ENCODE assay signal across 16 cellular contexts in the genomic region with DNA sequence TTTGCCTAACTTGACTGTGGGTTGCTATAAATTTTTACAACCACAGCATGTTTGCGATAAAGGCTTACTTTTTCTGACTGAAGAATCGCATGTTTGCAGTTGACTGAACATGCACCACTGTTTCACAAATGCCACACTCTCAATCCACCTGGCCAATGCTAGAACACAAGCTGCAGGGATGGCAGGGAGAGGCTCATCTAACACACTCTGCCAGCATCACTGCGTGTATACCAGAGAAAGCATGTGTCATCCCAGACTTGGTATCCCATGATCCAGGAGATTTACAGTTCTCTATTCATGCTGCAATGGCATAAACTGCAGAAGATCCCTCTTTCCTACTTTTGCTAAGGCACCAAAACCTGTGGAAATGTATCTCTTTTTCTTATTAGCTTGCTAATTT.
A peak's percentile ranks its signal among the peaks of the same experiment; 100 is the strongest.
DNase-seq lines count a peak whose midpoint lies in the region; ATAC-seq and TF ChIP-seq lines count a peak whose summit lies in the region.
"Had no signal": no experiment of that assay in that cellular context is flagged by ENCODE, and none has a peak within 500 bp of the region (broad histone marks: within the 10 kb centered on the region; RNA-seq: fewer than 3 reads in every experiment).

No MANE protein-coding gene starts in this region.

- no peaks in the 10 kb centered on the region for H3K9me3 ChIP-seq in CD4-positive, alpha-beta T cell (ENCODE audit: control insufficient read depth, low read length)
- H3K9me3 ChIP-seq in CD8-positive, alpha-beta memory T cell (ENCODE audit: low read length), result no peaks in the 10 kb centered on the region
- H3K9me3 ChIP-seq in naive thymus-derived CD4-positive, alpha-beta T cell (ENCODE audit: control insufficient read depth in 2 of 3, low read length in 3 of 3), result no peaks in the 10 kb centered on the region
- H3K9me3 ChIP-seq: Caco-2 had no signal

- H3K4me1 ChIP-seq in CD8-positive, alpha-beta memory T cell (ENCODE audit: insufficient read depth, low read length), result peaks cover 3% of the 10 kb centered on the region
- H3K4me1 ChIP-seq in naive thymus-derived CD4-positive, alpha-beta T cell (ENCODE audit: control insufficient read depth in 2 of 2, insufficient read depth in 2 of 2, low read length in 2 of 2), result peaks cover 0 to 4% of the 10 kb centered on the region in 2 donors
- H3K4me1 ChIP-seq: Caco-2 had no signal

- POLR2A ChIA-PET in CD4-positive, alpha-beta T cell (lab: Charles Lee), result interaction anchor here (2.1 kb wide), 1 partner anchor 169 kb away, joined by 4 read pairs; no protein-coding TSS in a partner anchor
- POLR2A ChIA-PET in CD8-positive, alpha-beta memory T cell (lab: Charles Lee), result no interaction called here
- POLR2A ChIA-PET in naive thymus-derived CD4-positive, alpha-beta T cell (lab: Charles Lee), result interaction anchor here (0.7 to 1.0 kb wide), 2 partner anchors 21 to 135 kb away, joined by 3 read pairs; no protein-coding TSS in a partner anchor

- no peak for TF ChIP-seq CTCF in CD4-positive, alpha-beta T cell (IDR thresholded peaks at IDR 0.05)
- no peak for TF ChIP-seq CTCF in GM10266 (IDR thresholded peaks at IDR 0.05; ENCODE audit: control insufficient read depth, insufficient read depth, low read depth, missing control alignments)

- peak overlapping the region; percentile 78 for H3K27ac Mint-ChIP-seq in CD4-positive, alpha-beta T cell
- peak overlapping the region in 7 of 8 donors; percentile 8 to 86 (median 30) for H3K27ac Mint-ChIP-seq in CD8-positive, alpha-beta memory T cell
- H3K27ac Mint-ChIP-seq in activated naive CD8-positive, alpha-beta T cell treated with anti-CD3 and anti-CD28 coated beads, Interleukin-2, amount 50 U/mL, for 24 hours, result peak overlapping the region; percentile 74
- peak overlapping the region in 7 of 9 donors; percentile 42 to 81 (median 74) for H3K27ac Mint-ChIP-seq in naive thymus-derived CD4-positive, alpha-beta T cell

- H3K4me3 ChIP-seq in CD8-positive, alpha-beta memory T cell (ENCODE audit: low read length), result no peak overlapping the region
- no peak overlapping the region for H3K4me3 ChIP-seq in naive thymus-derived CD4-positive, alpha-beta T cell (ENCODE audit: low read length)

- H3K27ac ChIP-seq in CD4-positive, alpha-beta T cell (ENCODE audit: low read depth, low read length), result no peak overlapping the region
- no peak overlapping the region for H3K27ac ChIP-seq in CD8-positive, alpha-beta memory T cell (ENCODE audit: low read depth, low read length)
- no peak overlapping the region for H3K27ac ChIP-seq in naive thymus-derived CD4-positive, alpha-beta T cell (ENCODE audit: low read depth, low read length)

- no peaks in the 10 kb centered on the region for H3K9me3 Mint-ChIP-seq in CD4-positive, alpha-beta T cell
- no peaks in the 10 kb centered on the region for H3K9me3 Mint-ChIP-seq in CD8-positive, alpha-beta memory T cell
- H3K9me3 Mint-ChIP-seq in activated naive CD8-positive, alpha-beta T cell treated with anti-CD3 and anti-CD28 coated beads, Interleukin-2, amount 50 U/mL, for 24 hours, result no peaks in the 10 kb centered on the region
- H3K9me3 Mint-ChIP-seq in naive thymus-derived CD4-positive, alpha-beta T cell, result no peaks in the 10 kb centered on the region

- no peaks in the 10 kb centered on the region for H3K27me3 ChIP-seq in CD4-positive, alpha-beta T cell (ENCODE audit: control insufficient read depth, insufficient read depth, low read length)
- no peaks in the 10 kb centered on the region for H3K27me3 ChIP-seq in CD8-positive, alpha-beta memory T cell (ENCODE audit: insufficient read depth, low read length, poor library complexity, severe bottlenecking)
- H3K27me3 ChIP-seq in naive thymus-derived CD4-positive, alpha-beta T cell (ENCODE audit: control insufficient read depth in 2 of 2, insufficient read depth in 2 of 2, low read length in 2 of 2), result no peaks in the 10 kb centered on the region

- DNase-seq in CD4-positive, alpha-beta T cell, result no peak
- no peak for DNase-seq in CD8-positive, alpha-beta memory T cell
- DNase-seq in activated naive CD8-positive, alpha-beta T cell treated with anti-CD3 and anti-CD28 coated beads, Interleukin-2, amount 50 U/mL, for 24 hours, result no peak
- no peak for DNase-seq in naive thymus-derived CD4-positive, alpha-beta T cell
- DNase-seq in posterior vena cava (ENCODE audit: low spot score) (no peak), GM10266 (ENCODE audit: extremely low spot score) (no peak), NCI-H446 (lab: John Stamatoyannopoulos, UW) (no peak)
- DNase-seq: Caco-2, HCEC 1CT, IMR-90, Kasumi-1, NCI-H1930, NCI-H2171 treated with DMSO at 0.1 percent for 48 hours, NCI-H510A, Right ventricle myocardium superior had no signal

- peaks cover 49% of the 10 kb centered on the region for H3K36me3 ChIP-seq in CD8-positive, alpha-beta memory T cell (ENCODE audit: insufficient read depth, low read length)
- peaks cover 22 to 79% (median 23%) of the 10 kb centered on the region in 3 experiments for H3K36me3 ChIP-seq in naive thymus-derived CD4-positive, alpha-beta T cell (ENCODE audit: control insufficient read depth in 2 of 3, insufficient read depth in 3 of 3, low read length in 3 of 3)

- intact Hi-C loops in CD4-positive, alpha-beta T cell (cut with DNase I, micrococcal nuclease), result no loop called here
- intact Hi-C loops in naive thymus-derived CD4-positive, alpha-beta T cell (cut with micrococcal nuclease), result no loop called here
- intact Hi-C loops in posterior vena cava (cut with DNase I), result no loop called here

- ATAC-seq in CD4-positive, alpha-beta T cell (ENCODE audit: poor library complexity), result no peak
- no peak for ATAC-seq in activated naive CD8-positive, alpha-beta T cell treated with anti-CD3 and anti-CD28 coated beads, Interleukin-2, amount 50 U/mL, for 24 hours
- ATAC-seq in naive thymus-derived CD4-positive, alpha-beta T cell, result no peak
- ATAC-seq: Panc1 had no signal

- H3K27me3 Mint-ChIP-seq in CD4-positive, alpha-beta T cell, result no peaks in the 10 kb centered on the region
- H3K27me3 Mint-ChIP-seq in CD8-positive, alpha-beta memory T cell, result peaks cover 0 to 2% of the 10 kb centered on the region in 2 donors
- H3K27me3 Mint-ChIP-seq in activated naive CD8-positive, alpha-beta T cell treated with anti-CD3 and anti-CD28 coated beads, Interleukin-2, amount 50 U/mL, for 24 hours, result no peaks in the 10 kb centered on the region
- H3K27me3 Mint-ChIP-seq in naive thymus-derived CD4-positive, alpha-beta T cell, result no peaks in the 10 kb centered on the region

- CTCF ChIA-PET in CD4-positive, alpha-beta T cell (lab: Charles Lee), result no interaction called here
- CTCF ChIA-PET in CD8-positive, alpha-beta memory T cell (lab: Charles Lee), result interaction anchor here (0.6 kb wide), 1 partner anchor 8 kb away, joined by 3 read pairs; no protein-coding TSS in a partner anchor
- CTCF ChIA-PET in naive thymus-derived CD4-positive, alpha-beta T cell (lab: Charles Lee), result interaction anchor here (0.8 kb wide), 2 partner anchors 9 to 11 kb away, joined by 3 read pairs; no protein-coding TSS in a partner anchor

- no peak overlapping the region for H3K4me3 Mint-ChIP-seq in CD4-positive, alpha-beta T cell
- no peak overlapping the region for H3K4me3 Mint-ChIP-seq in CD8-positive, alpha-beta memory T cell
- H3K4me3 Mint-ChIP-seq in activated naive CD8-positive, alpha-beta T cell treated with anti-CD3 and anti-CD28 coated beads, Interleukin-2, amount 50 U/mL, for 24 hours, result no peak overlapping the region
- no peak overlapping the region for H3K4me3 Mint-ChIP-seq in naive thymus-derived CD4-positive, alpha-beta T cell

- peaks cover 71% of the 10 kb centered on the region for H3K4me1 Mint-ChIP-seq in CD4-positive, alpha-beta T cell (ENCODE audit: low read depth)
- H3K4me1 Mint-ChIP-seq in CD8-positive, alpha-beta memory T cell, result peaks cover 35 to 55% (median 42%) of the 10 kb centered on the region in 3 donors
- H3K4me1 Mint-ChIP-seq in activated naive CD8-positive, alpha-beta T cell treated with anti-CD3 and anti-CD28 coated beads, Interleukin-2, amount 50 U/mL, for 24 hours, result peaks cover 29% of the 10 kb centered on the region
- H3K4me1 Mint-ChIP-seq in naive thymus-derived CD4-positive, alpha-beta T cell, result peaks cover 12 to 67% (median 48%) of the 10 kb centered on the region in 7 donors

- peaks cover 95% of the 10 kb centered on the region for H3K36me3 Mint-ChIP-seq in CD4-positive, alpha-beta T cell (ENCODE audit: low read depth)
- H3K36me3 Mint-ChIP-seq in CD8-positive, alpha-beta memory T cell, result peaks cover 14 to 90% (median 46%) of the 10 kb centered on the region in 3 donors
- H3K36me3 Mint-ChIP-seq in activated naive CD8-positive, alpha-beta T cell treated with anti-CD3 and anti-CD28 coated beads, Interleukin-2, amount 50 U/mL, for 24 hours (ENCODE audit: low read depth), result peaks cover 72% of the 10 kb centered on the region
- peaks cover 35 to 77% (median 57%) of the 10 kb centered on the region in 5 donors for H3K36me3 Mint-ChIP-seq in naive thymus-derived CD4-positive, alpha-beta T cell
